Comparison of ENCODE assay signal across 16 cellular contexts in genomic region chr10:59607971-59608370, GRCh38.
"Had no signal": no experiment of that assay in that cellular context is flagged by ENCODE, and none has a peak within 500 bp of the region (broad histone marks: within the 10 kb centered on the region; RNA-seq: fewer than 3 reads in every experiment).

No MANE protein-coding gene starts in this region.

- H3K4me1 ChIP-seq: ascending aorta, thyroid gland had no signal

- H3K4me3 ChIP-seq: ascending aorta, thyroid gland had no signal

- H3K27ac ChIP-seq: ascending aorta, brain microvascular endothelial cell, thyroid gland had no signal

- DNase-seq: activated CD4-positive, alpha-beta T cell treated with anti-CD3 and anti-CD28 coated beads for 1 hour; activated CD4-positive, alpha-beta T cell treated with anti-CD3 and anti-CD28 coated beads, Interleukin-2, amount 50 U/mL, for 1 hour; activated T-cell treated with anti-CD3 and anti-CD28 coated beads, Interleukin-2, amount 50 U/mL, for 1 hour; brain microvascular endothelial cell; caudate nucleus; dermis blood vessel endothelial cell; effector memory CD4-positive, alpha-beta T cell; retina; stimulated activated CD4-positive, alpha-beta T cell treated with anti-CD3 and anti-CD28 coated beads, Interleukin-4, amount 100 ng/mL, for 24 hours; stimulated activated naive CD4-positive, alpha-beta T cell treated with Interleukin-2 at 50 U/mL for 16 hours; substantia nigra; T-helper 1 cell; thyroid gland had no signal

- H3K36me3 ChIP-seq: ascending aorta, brain microvascular endothelial cell, thyroid gland had no signal

- H3K27me3 ChIP-seq: ascending aorta, brain microvascular endothelial cell, thyroid gland had no signal

- H3K9me3 ChIP-seq: ascending aorta, thyroid gland had no signal

- FAIRE-seq: endothelial cell of umbilical vein, TTC549 had no signal
